Comparison of ENCODE assay signal across 1 cellular context in genomic region chr4:76803522-76803921, GRCh38.
A peak's percentile ranks its signal among the peaks of the same experiment; 100 is the strongest.
TF ChIP-seq lines count a peak whose summit lies in the region.

No MANE protein-coding gene starts in this region.

TF ChIP-seq in K562, 482 proteins besides CTCF, POLR2A, EP300 and RAD21 (continued from another document and continues in another):
- no peak for TF ChIP-seq ZBTB40 (IDR thresholded peaks at IDR 0.05)
- TF ChIP-seq ZBTB40 (CRISPR knock-in tag; IDR thresholded peaks at IDR 0.05), result no peak
- TF ChIP-seq TEAD4 (IDR thresholded peaks at IDR 0.05; ENCODE audit: low read length), result peak; percentile 73
- no peak for TF ChIP-seq TEAD4 (CRISPR knock-in tag; IDR thresholded peaks at IDR 0.05; ENCODE audit: borderline replicate concordance)
- no peak for TF ChIP-seq RBM22 (IDR thresholded peaks at IDR 0.05; ENCODE audit: low read depth, low read length, poor library complexity, severe bottlenecking)
- TF ChIP-seq PHB2 (IDR thresholded peaks at IDR 0.05; ENCODE audit: low read depth), result no peak
- no peak for TF ChIP-seq TEAD2 (tag; IDR thresholded peaks at IDR 0.05)
- no peak for TF ChIP-seq POLR2H (tag; IDR thresholded peaks at IDR 0.05; ENCODE audit: low read depth)
- no peak for TF ChIP-seq SREBF1 (IDR thresholded peaks at IDR 0.05; ENCODE audit: borderline replicate concordance, low read depth, low read length)
- no peak for TF ChIP-seq YBX1 (IDR thresholded peaks at IDR 0.05)
- TF ChIP-seq, protein P1, sequence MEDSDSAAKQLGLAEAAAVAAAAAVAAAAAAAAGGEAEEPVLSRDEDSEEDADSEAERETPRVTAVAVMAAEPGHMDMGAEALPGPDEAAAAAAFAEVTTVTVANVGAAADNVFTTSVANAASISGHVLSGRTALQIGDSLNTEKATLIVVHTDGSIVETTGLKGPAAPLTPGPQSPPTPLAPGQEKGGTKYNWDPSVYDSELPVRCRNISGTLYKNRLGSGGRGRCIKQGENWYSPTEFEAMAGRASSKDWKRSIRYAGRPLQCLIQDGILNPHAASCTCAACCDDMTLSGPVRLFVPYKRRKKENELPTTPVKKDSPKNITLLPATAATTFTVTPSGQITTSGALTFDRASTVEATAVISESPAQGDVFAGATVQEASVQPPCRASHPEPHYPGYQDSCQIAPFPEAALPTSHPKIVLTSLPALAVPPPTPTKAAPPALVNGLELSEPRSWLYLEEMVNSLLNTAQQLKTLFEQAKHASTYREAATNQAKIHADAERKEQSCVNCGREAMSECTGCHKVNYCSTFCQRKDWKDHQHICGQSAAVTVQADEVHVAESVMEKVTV (CRISPR knock-in tag; IDR thresholded peaks at IDR 0.05), result no peak
- TF ChIP-seq STAT5B (CRISPR knock-in tag; IDR thresholded peaks at IDR 0.05), result no peak
- no peak for TF ChIP-seq SMAD2 (IDR thresholded peaks at IDR 0.05; ENCODE audit: low read depth, low read length)
- no peak for TF ChIP-seq PYGO2 (tag; IDR thresholded peaks at IDR 0.05)
- no peak for TF ChIP-seq MED1 (CRISPR knock-in tag; IDR thresholded peaks at IDR 0.05; ENCODE audit: borderline replicate concordance)
- TF ChIP-seq TSC22D4 (tag; IDR thresholded peaks at IDR 0.05), result no peak
- TF ChIP-seq KLF16 (IDR thresholded peaks at IDR 0.05), result no peak
- TF ChIP-seq ZNF224 (CRISPR knock-in tag; IDR thresholded peaks at IDR 0.05), result no peak
- TF ChIP-seq RBM17 (IDR thresholded peaks at IDR 0.05; ENCODE audit: borderline replicate concordance, low read depth, low read length), result no peak
- no peak for TF ChIP-seq RBM25 (IDR thresholded peaks at IDR 0.05; ENCODE audit: low read depth, low read length, severe bottlenecking)
- TF ChIP-seq POLR2AphosphoS5 (IDR thresholded peaks at IDR 0.05; ENCODE audit: control insufficient read depth, insufficient read depth, low read depth, low read length), result peak; percentile 44; the same call in 1 of the 2 replicates
- TF ChIP-seq RBM34 (IDR thresholded peaks at IDR 0.05; ENCODE audit: borderline replicate concordance, insufficient read depth, low read length), result no peak
- no peak for TF ChIP-seq PPARD (CRISPR knock-in tag; IDR thresholded peaks at IDR 0.05)
- no peak for TF ChIP-seq PCBP1 (IDR thresholded peaks at IDR 0.05; ENCODE audit: low read depth, low read length, poor library complexity, severe bottlenecking)
- TF ChIP-seq PHB (CRISPR knock-in tag; IDR thresholded peaks at IDR 0.05), result no peak
- TF ChIP-seq SMARCE1 (IDR thresholded peaks at IDR 0.05), result no peak
- no peak for TF ChIP-seq FIP1L1 (IDR thresholded peaks at IDR 0.05; ENCODE audit: low read depth, low read length, poor library complexity, severe bottlenecking)
- TF ChIP-seq ZNF277 (CRISPR knock-in tag; IDR thresholded peaks at IDR 0.05; ENCODE audit: borderline replicate concordance), result no peak
- TF ChIP-seq, protein P2, sequence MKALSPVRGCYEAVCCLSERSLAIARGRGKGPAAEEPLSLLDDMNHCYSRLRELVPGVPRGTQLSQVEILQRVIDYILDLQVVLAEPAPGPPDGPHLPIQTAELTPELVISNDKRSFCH (CRISPR knock-in tag; IDR thresholded peaks at IDR 0.05), result no peak
- TF ChIP-seq, protein P2 (tag; IDR thresholded peaks at IDR 0.05), result no peak
- TF ChIP-seq ZNF717 (CRISPR knock-in tag; IDR thresholded peaks at IDR 0.05), result no peak
- TF ChIP-seq, protein P3, sequence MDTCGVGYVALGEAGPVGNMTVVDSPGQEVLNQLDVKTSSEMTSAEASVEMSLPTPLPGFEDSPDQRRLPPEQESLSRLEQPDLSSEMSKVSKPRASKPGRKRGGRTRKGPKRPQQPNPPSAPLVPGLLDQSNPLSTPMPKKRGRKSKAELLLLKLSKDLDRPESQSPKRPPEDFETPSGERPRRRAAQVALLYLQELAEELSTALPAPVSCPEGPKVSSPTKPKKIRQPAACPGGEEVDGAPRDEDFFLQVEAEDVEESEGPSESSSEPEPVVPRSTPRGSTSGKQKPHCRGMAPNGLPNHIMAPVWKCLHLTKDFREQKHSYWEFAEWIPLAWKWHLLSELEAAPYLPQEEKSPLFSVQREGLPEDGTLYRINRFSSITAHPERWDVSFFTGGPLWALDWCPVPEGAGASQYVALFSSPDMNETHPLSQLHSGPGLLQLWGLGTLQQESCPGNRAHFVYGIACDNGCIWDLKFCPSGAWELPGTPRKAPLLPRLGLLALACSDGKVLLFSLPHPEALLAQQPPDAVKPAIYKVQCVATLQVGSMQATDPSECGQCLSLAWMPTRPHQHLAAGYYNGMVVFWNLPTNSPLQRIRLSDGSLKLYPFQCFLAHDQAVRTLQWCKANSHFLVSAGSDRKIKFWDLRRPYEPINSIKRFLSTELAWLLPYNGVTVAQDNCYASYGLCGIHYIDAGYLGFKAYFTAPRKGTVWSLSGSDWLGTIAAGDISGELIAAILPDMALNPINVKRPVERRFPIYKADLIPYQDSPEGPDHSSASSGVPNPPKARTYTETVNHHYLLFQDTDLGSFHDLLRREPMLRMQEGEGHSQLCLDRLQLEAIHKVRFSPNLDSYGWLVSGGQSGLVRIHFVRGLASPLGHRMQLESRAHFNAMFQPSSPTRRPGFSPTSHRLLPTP (IDR thresholded peaks at IDR 0.05; ENCODE audit: borderline replicate concordance, extremely low read depth, insufficient read length), result no peak
- no peak for TF ChIP-seq KHSRP (IDR thresholded peaks at IDR 0.05)
- no peak for TF ChIP-seq SIX5 (IDR thresholded peaks at IDR 0.05; ENCODE audit: borderline replicate concordance in 1 of 2, insufficient read depth in 1 of 2, low read depth in 1 of 2, low read length in 2 of 2)
- TF ChIP-seq FOSL1 (tag; conservative IDR thresholded peaks at IDR 0.05), result peak; percentile 91
- no peak for TF ChIP-seq SNIP1 (IDR thresholded peaks at IDR 0.05; ENCODE audit: low read depth)
- no peak for TF ChIP-seq ZC3H8 (IDR thresholded peaks at IDR 0.05)
- TF ChIP-seq NFXL1 (CRISPR knock-in tag; IDR thresholded peaks at IDR 0.05), result no peak
- no peak for TF ChIP-seq FOXK2 (conservative IDR thresholded peaks at IDR 0.05 in 1 of 2, IDR thresholded peaks at IDR 0.05 in 1 of 2; ENCODE audit: low read depth in 2 of 2)
- no peak for TF ChIP-seq ZNF12 (CRISPR knock-in tag; IDR thresholded peaks at IDR 0.05)
- TF ChIP-seq TCF7 (IDR thresholded peaks at IDR 0.05; ENCODE audit: borderline replicate concordance), result no peak
- no peak for TF ChIP-seq ZNF124 (CRISPR knock-in tag; IDR thresholded peaks at IDR 0.05)
- TF ChIP-seq SIRT6 (IDR thresholded peaks at IDR 0.05; ENCODE audit: low read depth, low read length), result no peak
- TF ChIP-seq NCOA4 (IDR thresholded peaks at IDR 0.05; ENCODE audit: partially characterized antibody), result no peak
- TF ChIP-seq, protein P4, sequence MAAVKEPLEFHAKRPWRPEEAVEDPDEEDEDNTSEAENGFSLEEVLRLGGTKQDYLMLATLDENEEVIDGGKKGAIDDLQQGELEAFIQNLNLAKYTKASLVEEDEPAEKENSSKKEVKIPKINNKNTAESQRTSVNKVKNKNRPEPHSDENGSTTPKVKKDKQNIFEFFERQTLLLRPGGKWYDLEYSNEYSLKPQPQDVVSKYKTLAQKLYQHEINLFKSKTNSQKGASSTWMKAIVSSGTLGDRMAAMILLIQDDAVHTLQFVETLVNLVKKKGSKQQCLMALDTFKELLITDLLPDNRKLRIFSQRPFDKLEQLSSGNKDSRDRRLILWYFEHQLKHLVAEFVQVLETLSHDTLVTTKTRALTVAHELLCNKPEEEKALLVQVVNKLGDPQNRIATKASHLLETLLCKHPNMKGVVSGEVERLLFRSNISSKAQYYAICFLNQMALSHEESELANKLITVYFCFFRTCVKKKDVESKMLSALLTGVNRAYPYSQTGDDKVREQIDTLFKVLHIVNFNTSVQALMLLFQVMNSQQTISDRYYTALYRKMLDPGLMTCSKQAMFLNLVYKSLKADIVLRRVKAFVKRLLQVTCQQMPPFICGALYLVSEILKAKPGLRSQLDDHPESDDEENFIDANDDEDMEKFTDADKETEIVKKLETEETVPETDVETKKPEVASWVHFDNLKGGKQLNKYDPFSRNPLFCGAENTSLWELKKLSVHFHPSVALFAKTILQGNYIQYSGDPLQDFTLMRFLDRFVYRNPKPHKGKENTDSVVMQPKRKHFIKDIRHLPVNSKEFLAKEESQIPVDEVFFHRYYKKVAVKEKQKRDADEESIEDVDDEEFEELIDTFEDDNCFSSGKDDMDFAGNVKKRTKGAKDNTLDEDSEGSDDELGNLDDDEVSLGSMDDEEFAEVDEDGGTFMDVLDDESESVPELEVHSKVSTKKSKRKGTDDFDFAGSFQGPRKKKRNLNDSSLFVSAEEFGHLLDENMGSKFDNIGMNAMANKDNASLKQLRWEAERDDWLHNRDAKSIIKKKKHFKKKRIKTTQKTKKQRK (IDR thresholded peaks at IDR 0.05; ENCODE audit: borderline replicate concordance, low read depth, low read length), result no peak
- no peak for TF ChIP-seq ZNF212 (CRISPR knock-in tag; IDR thresholded peaks at IDR 0.05)
- TF ChIP-seq FOS (IDR thresholded peaks at IDR 0.05; ENCODE audit: extremely low read depth, insufficient read length), result peak; percentile 24
- TF ChIP-seq, protein P5, sequence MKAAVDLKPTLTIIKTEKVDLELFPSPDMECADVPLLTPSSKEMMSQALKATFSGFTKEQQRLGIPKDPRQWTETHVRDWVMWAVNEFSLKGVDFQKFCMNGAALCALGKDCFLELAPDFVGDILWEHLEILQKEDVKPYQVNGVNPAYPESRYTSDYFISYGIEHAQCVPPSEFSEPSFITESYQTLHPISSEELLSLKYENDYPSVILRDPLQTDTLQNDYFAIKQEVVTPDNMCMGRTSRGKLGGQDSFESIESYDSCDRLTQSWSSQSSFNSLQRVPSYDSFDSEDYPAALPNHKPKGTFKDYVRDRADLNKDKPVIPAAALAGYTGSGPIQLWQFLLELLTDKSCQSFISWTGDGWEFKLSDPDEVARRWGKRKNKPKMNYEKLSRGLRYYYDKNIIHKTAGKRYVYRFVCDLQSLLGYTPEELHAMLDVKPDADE (conservative IDR thresholded peaks at IDR 0.05; ENCODE audit: control insufficient read depth, low read depth, low read length), result no peak
- TF ChIP-seq DPF2 (IDR thresholded peaks at IDR 0.05), result peak; percentile 57; the same call in 1 of the 2 replicates
- no peak for TF ChIP-seq OTX1 (CRISPR knock-in tag; IDR thresholded peaks at IDR 0.05)
- peak; percentile 47 for TF ChIP-seq RFX1 (IDR thresholded peaks at IDR 0.05)
- TF ChIP-seq ZNF431 (CRISPR knock-in tag; IDR thresholded peaks at IDR 0.05), result no peak
